1 cellular context compared by ENCODE assay signal in the genomic region with DNA sequence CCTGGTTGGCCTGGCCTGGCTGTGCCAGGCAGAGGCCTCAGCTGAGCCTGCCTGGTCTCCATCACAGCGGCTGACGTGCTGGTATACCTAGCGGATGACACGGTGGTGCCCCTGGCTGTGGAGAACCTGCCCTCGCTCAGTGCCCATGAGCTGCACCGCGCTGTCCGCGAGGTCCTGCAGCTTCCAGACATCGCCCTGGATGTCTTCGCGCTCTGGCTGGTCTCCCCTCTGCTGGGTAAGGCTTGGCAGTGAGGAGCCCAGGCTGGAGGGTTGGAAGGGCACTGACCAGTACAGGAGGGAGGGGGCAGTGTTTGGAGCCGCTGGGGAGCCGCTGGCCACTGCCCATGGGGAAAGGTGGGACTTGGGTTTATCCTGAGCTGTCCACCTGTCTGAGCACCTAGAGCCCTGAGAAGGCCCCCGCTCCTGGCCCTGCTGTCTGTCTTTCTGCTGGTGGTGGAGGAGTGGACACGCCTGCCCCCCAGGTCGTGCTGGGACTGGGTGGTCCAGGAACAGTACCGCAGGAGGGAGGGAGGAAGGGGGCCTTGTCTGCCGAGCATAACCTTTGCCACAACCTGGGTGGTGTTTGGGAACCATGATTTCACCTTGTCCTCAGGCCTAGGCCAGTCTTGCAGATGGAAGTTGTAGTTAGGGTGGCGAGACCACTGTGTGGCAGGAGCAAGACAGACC.
TF ChIP-seq lines count a peak whose summit lies in the region.

No MANE protein-coding gene starts in this region.

TF ChIP-seq in GM23338, 12 proteins besides CTCF, POLR2A, EP300 and RAD21 (continued from another document):
- TF ChIP-seq, protein P1, sequence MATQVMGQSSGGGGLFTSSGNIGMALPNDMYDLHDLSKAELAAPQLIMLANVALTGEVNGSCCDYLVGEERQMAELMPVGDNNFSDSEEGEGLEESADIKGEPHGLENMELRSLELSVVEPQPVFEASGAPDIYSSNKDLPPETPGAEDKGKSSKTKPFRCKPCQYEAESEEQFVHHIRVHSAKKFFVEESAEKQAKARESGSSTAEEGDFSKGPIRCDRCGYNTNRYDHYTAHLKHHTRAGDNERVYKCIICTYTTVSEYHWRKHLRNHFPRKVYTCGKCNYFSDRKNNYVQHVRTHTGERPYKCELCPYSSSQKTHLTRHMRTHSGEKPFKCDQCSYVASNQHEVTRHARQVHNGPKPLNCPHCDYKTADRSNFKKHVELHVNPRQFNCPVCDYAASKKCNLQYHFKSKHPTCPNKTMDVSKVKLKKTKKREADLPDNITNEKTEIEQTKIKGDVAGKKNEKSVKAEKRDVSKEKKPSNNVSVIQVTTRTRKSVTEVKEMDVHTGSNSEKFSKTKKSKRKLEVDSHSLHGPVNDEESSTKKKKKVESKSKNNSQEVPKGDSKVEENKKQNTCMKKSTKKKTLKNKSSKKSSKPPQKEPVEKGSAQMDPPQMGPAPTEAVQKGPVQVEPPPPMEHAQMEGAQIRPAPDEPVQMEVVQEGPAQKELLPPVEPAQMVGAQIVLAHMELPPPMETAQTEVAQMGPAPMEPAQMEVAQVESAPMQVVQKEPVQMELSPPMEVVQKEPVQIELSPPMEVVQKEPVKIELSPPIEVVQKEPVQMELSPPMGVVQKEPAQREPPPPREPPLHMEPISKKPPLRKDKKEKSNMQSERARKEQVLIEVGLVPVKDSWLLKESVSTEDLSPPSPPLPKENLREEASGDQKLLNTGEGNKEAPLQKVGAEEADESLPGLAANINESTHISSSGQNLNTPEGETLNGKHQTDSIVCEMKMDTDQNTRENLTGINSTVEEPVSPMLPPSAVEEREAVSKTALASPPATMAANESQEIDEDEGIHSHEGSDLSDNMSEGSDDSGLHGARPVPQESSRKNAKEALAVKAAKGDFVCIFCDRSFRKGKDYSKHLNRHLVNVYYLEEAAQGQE (IDR thresholded peaks at IDR 0.05; ENCODE audit: unreplicated experiment): no peak
- TF ChIP-seq EZH2 (IDR thresholded peaks at IDR 0.05; ENCODE audit: low read depth, unreplicated experiment) (no peak), CREB1 (CRISPR knock-in tag; IDR thresholded peaks at IDR 0.05; ENCODE audit: low read depth) (no peak), STAT1 (IDR thresholded peaks at IDR 0.05; ENCODE audit: unreplicated experiment) (no peak), NANOG (IDR thresholded peaks at IDR 0.05; ENCODE audit: borderline replicate concordance) (no peak), POLR2AphosphoS5 (IDR thresholded peaks at IDR 0.05; ENCODE audit: low read depth) (no peak), ZNF331 (CRISPR knock-in tag; IDR thresholded peaks at IDR 0.05; ENCODE audit: low read depth) (no peak)
- TF ChIP-seq, protein P2, sequence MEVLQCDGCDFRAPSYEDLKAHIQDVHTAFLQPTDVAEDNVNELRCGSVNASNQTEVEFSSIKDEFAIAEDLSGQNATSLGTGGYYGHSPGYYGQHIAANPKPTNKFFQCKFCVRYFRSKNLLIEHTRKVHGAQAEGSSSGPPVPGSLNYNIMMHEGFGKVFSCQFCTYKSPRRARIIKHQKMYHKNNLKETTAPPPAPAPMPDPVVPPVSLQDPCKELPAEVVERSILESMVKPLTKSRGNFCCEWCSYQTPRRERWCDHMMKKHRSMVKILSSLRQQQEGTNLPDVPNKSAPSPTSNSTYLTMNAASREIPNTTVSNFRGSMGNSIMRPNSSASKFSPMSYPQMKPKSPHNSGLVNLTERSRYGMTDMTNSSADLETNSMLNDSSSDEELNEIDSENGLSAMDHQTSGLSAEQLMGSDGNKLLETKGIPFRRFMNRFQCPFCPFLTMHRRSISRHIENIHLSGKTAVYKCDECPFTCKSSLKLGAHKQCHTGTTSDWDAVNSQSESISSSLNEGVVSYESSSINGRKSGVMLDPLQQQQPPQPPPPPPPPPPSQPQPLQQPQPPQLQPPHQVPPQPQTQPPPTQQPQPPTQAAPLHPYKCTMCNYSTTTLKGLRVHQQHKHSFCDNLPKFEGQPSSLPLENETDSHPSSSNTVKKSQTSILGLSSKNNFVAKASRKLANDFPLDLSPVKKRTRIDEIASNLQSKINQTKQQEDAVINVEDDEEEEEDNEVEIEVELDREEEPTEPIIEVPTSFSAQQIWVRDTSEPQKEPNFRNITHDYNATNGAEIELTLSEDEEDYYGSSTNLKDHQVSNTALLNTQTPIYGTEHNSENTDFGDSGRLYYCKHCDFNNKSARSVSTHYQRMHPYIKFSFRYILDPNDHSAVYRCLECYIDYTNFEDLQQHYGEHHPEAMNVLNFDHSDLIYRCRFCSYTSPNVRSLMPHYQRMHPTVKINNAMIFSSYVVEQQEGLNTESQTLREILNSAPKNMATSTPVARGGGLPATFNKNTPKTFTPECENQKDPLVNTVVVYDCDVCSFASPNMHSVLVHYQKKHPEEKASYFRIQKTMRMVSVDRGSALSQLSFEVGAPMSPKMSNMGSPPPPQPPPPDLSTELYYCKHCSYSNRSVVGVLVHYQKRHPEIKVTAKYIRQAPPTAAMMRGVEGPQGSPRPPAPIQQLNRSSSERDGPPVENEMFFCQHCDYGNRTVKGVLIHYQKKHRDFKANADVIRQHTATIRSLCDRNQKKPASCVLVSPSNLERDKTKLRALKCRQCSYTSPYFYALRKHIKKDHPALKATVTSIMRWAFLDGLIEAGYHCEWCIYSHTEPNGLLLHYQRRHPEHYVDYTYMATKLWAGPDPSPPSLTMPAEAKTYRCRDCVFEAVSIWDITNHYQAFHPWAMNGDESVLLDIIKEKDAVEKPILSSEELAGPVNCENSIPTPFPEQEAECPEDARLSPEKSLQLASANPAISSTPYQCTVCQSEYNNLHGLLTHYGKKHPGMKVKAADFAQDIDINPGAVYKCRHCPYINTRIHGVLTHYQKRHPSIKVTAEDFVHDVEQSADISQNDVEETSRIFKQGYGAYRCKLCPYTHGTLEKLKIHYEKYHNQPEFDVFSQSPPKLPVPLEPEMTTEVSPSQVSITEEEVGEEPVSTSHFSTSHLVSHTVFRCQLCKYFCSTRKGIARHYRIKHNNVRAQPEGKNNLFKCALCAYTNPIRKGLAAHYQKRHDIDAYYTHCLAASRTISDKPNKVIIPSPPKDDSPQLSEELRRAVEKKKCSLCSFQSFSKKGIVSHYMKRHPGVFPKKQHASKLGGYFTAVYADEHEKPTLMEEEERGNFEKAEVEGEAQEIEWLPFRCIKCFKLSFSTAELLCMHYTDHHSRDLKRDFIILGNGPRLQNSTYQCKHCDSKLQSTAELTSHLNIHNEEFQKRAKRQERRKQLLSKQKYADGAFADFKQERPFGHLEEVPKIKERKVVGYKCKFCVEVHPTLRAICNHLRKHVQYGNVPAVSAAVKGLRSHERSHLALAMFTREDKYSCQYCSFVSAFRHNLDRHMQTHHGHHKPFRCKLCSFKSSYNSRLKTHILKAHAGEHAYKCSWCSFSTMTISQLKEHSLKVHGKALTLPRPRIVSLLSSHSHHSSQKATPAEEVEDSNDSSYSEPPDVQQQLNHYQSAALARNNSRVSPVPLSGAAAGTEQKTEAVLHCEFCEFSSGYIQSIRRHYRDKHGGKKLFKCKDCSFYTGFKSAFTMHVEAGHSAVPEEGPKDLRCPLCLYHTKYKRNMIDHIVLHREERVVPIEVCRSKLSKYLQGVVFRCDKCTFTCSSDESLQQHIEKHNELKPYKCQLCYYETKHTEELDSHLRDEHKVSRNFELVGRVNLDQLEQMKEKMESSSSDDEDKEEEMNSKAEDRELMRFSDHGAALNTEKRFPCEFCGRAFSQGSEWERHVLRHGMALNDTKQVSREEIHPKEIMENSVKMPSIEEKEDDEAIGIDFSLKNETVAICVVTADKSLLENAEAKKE (CRISPR knock-in tag; IDR thresholded peaks at IDR 0.05): no peak
- TF ChIP-seq, protein P3, sequence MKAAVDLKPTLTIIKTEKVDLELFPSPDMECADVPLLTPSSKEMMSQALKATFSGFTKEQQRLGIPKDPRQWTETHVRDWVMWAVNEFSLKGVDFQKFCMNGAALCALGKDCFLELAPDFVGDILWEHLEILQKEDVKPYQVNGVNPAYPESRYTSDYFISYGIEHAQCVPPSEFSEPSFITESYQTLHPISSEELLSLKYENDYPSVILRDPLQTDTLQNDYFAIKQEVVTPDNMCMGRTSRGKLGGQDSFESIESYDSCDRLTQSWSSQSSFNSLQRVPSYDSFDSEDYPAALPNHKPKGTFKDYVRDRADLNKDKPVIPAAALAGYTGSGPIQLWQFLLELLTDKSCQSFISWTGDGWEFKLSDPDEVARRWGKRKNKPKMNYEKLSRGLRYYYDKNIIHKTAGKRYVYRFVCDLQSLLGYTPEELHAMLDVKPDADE (IDR thresholded peaks at IDR 0.05): no peak
